Comparison of ENCODE assay signal across 1 cellular context in the genomic region with DNA sequence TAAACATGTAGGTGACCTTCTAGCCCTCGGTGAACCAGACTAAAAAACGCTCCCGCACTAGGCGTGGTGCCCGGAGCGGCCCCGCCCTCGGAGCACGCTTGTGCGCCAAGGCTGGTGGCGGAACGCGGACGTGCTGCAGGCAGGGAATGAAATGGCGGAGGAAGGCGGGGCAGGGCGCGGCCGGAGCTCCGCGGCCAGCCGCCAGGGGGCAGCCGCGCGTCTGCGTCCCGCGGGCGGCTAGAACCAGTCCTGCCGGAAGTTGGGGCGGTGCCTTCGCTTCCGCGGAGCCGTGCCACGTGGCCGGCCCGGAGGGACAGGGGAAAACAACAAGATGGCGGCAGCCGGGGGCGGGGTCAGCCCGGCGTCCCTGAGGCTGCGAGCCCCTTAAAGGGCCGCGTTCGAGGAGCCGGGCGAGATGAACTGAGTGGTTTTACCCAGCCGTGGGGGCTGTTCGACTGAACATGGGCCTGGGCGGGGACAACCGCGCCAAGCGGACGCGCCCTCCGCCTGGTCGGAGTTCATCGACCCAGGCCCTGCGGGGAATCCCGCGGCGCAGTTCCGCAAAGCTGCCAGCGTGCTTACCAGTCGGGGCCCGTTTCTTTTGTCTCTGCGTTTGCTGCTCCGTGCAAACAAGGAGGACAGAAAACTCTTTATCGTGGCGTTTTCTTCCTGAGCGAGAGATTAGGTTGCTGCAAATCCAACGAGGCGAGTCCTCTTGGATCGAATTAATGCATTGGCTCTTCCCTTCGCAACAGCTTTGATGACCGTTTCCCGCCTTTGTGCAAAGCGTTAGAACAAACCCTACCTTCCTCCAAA.
A peak's percentile ranks its signal among the peaks of the same experiment; 100 is the strongest.
TF ChIP-seq lines count a peak whose summit lies in the region.

No MANE protein-coding gene starts in this region.

TF ChIP-seq in HepG2, 621 proteins besides CTCF, POLR2A, EP300 and RAD21 (continued from another document and continues in another):
- TF ChIP-seq, protein P1, sequence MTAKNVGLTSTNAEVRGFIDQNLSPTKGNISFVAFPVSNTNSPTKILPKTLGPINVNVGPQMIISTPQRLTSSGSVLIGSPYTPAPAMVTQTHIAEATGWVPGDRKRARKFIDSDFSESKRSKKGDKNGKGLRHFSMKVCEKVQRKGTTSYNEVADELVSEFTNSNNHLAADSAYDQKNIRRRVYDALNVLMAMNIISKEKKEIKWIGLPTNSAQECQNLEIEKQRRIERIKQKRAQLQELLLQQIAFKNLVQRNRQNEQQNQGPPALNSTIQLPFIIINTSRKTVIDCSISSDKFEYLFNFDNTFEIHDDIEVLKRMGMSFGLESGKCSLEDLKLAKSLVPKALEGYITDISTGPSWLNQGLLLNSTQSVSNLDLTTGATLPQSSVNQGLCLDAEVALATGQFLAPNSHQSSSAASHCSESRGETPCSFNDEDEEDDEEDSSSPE (CRISPR knock-in tag; IDR thresholded peaks at IDR 0.05), result peak; percentile 89
- TF ChIP-seq SALL1 (CRISPR knock-in tag; IDR thresholded peaks at IDR 0.05) (peak; percentile 98), ETV6 (CRISPR knock-in tag; conservative IDR thresholded peaks at IDR 0.05) (peak; percentile 87; the same call in 1 of the 2 replicates), ISX (CRISPR knock-in tag; conservative IDR thresholded peaks at IDR 0.05) (no peak), ZNF550 (CRISPR knock-in tag; IDR thresholded peaks at IDR 0.05; ENCODE audit: borderline replicate concordance) (no peak; the same call in 1 of the 2 replicates), CBX1 (IDR thresholded peaks at IDR 0.05; ENCODE audit: low read depth) (peak; percentile 15), SMYD3 (CRISPR knock-in tag; IDR thresholded peaks at IDR 0.05) (peak; percentile 77; the same call in 1 of the 2 replicates), ZNF264 (CRISPR knock-in tag; IDR thresholded peaks at IDR 0.05) (0 out of 2 replicates have a peak, but pooled peaks have one; percentile 31), IRX3 (CRISPR knock-in tag; IDR thresholded peaks at IDR 0.05; ENCODE audit: borderline replicate concordance, low read depth) (peak; percentile 91; the same call in 1 of the 2 replicates), REPIN1 (CRISPR knock-in tag; IDR thresholded peaks at IDR 0.05; ENCODE audit: borderline replicate concordance, low read depth) (peak; percentile 96), ZNF224 (CRISPR knock-in tag; IDR thresholded peaks at IDR 0.05) (0 out of 2 replicates have a peak, but pooled peaks have one; percentile 8), ZNF510 (CRISPR knock-in tag; IDR thresholded peaks at IDR 0.05; ENCODE audit: low read depth) (peak; percentile 75), SMAD1 (CRISPR knock-in tag; IDR thresholded peaks at IDR 0.05; ENCODE audit: borderline replicate concordance, low read depth) (peak; percentile 95; the same call in 1 of the 2 replicates), SOX6 (IDR thresholded peaks at IDR 0.05) (no peak), SOX6 (CRISPR knock-in tag; IDR thresholded peaks at IDR 0.05) (peak; percentile 86), TSC22D2 (CRISPR knock-in tag; IDR thresholded peaks at IDR 0.05; ENCODE audit: borderline replicate concordance) (peak; percentile 87), NFE2L2 (IDR thresholded peaks at IDR 0.05; ENCODE audit: low read length) (no peak), ZNF460 (CRISPR knock-in tag; IDR thresholded peaks at IDR 0.05; ENCODE audit: borderline replicate concordance) (peak; percentile 8; the same call in 1 of the 2 replicates)
- TF ChIP-seq, protein P2, sequence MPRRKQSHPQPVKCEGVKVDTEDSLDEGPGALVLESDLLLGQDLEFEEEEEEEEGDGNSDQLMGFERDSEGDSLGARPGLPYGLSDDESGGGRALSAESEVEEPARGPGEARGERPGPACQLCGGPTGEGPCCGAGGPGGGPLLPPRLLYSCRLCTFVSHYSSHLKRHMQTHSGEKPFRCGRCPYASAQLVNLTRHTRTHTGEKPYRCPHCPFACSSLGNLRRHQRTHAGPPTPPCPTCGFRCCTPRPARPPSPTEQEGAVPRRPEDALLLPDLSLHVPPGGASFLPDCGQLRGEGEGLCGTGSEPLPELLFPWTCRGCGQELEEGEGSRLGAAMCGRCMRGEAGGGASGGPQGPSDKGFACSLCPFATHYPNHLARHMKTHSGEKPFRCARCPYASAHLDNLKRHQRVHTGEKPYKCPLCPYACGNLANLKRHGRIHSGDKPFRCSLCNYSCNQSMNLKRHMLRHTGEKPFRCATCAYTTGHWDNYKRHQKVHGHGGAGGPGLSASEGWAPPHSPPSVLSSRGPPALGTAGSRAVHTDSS (CRISPR knock-in tag; conservative IDR thresholded peaks at IDR 0.05), result no peak
- TF ChIP-seq, protein P3, sequence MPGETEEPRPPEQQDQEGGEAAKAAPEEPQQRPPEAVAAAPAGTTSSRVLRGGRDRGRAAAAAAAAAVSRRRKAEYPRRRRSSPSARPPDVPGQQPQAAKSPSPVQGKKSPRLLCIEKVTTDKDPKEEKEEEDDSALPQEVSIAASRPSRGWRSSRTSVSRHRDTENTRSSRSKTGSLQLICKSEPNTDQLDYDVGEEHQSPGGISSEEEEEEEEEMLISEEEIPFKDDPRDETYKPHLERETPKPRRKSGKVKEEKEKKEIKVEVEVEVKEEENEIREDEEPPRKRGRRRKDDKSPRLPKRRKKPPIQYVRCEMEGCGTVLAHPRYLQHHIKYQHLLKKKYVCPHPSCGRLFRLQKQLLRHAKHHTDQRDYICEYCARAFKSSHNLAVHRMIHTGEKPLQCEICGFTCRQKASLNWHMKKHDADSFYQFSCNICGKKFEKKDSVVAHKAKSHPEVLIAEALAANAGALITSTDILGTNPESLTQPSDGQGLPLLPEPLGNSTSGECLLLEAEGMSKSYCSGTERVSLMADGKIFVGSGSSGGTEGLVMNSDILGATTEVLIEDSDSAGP (CRISPR knock-in tag; IDR thresholded peaks at IDR 0.05; ENCODE audit: borderline replicate concordance), result peak; percentile 99
- TF ChIP-seq, protein P4, sequence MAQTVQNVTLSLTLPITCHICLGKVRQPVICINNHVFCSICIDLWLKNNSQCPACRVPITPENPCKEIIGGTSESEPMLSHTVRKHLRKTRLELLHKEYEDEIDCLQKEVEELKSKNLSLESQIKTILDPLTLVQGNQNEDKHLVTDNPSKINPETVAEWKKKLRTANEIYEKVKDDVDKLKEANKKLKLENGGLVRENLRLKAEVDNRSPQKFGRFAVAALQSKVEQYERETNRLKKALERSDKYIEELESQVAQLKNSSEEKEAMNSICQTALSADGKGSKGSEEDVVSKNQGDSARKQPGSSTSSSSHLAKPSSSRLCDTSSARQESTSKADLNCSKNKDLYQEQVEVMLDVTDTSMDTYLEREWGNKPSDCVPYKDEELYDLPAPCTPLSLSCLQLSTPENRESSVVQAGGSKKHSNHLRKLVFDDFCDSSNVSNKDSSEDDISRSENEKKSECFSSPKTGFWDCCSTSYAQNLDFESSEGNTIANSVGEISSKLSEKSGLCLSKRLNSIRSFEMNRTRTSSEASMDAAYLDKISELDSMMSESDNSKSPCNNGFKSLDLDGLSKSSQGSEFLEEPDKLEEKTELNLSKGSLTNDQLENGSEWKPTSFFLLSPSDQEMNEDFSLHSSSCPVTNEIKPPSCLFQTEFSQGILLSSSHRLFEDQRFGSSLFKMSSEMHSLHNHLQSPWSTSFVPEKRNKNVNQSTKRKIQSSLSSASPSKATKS (CRISPR knock-in tag; IDR thresholded peaks at IDR 0.05), result no peak; the same call in 1 of the 2 replicates
- TF ChIP-seq, protein P5, sequence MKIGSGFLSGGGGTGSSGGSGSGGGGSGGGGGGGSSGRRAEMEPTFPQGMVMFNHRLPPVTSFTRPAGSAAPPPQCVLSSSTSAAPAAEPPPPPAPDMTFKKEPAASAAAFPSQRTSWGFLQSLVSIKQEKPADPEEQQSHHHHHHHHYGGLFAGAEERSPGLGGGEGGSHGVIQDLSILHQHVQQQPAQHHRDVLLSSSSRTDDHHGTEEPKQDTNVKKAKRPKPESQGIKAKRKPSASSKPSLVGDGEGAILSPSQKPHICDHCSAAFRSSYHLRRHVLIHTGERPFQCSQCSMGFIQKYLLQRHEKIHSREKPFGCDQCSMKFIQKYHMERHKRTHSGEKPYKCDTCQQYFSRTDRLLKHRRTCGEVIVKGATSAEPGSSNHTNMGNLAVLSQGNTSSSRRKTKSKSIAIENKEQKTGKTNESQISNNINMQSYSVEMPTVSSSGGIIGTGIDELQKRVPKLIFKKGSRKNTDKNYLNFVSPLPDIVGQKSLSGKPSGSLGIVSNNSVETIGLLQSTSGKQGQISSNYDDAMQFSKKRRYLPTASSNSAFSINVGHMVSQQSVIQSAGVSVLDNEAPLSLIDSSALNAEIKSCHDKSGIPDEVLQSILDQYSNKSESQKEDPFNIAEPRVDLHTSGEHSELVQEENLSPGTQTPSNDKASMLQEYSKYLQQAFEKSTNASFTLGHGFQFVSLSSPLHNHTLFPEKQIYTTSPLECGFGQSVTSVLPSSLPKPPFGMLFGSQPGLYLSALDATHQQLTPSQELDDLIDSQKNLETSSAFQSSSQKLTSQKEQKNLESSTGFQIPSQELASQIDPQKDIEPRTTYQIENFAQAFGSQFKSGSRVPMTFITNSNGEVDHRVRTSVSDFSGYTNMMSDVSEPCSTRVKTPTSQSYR (CRISPR knock-in tag; IDR thresholded peaks at IDR 0.05; ENCODE audit: borderline replicate concordance), result peak; percentile 49; the same call in 1 of the 2 replicates
- TF ChIP-seq, protein P6, sequence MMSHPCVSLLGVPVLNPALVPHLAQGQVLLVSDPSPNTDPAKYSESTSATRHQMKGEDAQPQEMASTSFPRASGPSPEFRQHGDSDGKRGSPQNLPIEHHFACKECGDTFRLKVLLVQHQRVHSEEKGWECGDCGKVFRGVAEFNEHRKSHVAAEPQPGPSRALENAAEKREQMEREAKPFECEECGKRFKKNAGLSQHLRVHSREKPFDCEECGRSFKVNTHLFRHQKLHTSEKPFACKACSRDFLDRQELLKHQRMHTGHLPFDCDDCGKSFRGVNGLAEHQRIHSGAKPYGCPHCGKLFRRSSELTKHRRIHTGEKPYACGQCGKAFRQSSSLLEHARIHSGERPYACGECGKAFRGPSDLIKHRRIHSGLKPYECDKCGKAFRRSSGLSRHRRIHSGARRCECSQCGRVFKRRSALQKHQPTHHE (CRISPR knock-in tag; IDR thresholded peaks at IDR 0.05; ENCODE audit: borderline replicate concordance), result peak; percentile 70; the same call in 1 of the 2 replicates
- TF ChIP-seq, protein P7, sequence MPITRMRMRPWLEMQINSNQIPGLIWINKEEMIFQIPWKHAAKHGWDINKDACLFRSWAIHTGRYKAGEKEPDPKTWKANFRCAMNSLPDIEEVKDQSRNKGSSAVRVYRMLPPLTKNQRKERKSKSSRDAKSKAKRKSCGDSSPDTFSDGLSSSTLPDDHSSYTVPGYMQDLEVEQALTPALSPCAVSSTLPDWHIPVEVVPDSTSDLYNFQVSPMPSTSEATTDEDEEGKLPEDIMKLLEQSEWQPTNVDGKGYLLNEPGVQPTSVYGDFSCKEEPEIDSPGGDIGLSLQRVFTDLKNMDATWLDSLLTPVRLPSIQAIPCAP (CRISPR knock-in tag; IDR thresholded peaks at IDR 0.05; ENCODE audit: low read depth), result no peak
- TF ChIP-seq, protein P8, sequence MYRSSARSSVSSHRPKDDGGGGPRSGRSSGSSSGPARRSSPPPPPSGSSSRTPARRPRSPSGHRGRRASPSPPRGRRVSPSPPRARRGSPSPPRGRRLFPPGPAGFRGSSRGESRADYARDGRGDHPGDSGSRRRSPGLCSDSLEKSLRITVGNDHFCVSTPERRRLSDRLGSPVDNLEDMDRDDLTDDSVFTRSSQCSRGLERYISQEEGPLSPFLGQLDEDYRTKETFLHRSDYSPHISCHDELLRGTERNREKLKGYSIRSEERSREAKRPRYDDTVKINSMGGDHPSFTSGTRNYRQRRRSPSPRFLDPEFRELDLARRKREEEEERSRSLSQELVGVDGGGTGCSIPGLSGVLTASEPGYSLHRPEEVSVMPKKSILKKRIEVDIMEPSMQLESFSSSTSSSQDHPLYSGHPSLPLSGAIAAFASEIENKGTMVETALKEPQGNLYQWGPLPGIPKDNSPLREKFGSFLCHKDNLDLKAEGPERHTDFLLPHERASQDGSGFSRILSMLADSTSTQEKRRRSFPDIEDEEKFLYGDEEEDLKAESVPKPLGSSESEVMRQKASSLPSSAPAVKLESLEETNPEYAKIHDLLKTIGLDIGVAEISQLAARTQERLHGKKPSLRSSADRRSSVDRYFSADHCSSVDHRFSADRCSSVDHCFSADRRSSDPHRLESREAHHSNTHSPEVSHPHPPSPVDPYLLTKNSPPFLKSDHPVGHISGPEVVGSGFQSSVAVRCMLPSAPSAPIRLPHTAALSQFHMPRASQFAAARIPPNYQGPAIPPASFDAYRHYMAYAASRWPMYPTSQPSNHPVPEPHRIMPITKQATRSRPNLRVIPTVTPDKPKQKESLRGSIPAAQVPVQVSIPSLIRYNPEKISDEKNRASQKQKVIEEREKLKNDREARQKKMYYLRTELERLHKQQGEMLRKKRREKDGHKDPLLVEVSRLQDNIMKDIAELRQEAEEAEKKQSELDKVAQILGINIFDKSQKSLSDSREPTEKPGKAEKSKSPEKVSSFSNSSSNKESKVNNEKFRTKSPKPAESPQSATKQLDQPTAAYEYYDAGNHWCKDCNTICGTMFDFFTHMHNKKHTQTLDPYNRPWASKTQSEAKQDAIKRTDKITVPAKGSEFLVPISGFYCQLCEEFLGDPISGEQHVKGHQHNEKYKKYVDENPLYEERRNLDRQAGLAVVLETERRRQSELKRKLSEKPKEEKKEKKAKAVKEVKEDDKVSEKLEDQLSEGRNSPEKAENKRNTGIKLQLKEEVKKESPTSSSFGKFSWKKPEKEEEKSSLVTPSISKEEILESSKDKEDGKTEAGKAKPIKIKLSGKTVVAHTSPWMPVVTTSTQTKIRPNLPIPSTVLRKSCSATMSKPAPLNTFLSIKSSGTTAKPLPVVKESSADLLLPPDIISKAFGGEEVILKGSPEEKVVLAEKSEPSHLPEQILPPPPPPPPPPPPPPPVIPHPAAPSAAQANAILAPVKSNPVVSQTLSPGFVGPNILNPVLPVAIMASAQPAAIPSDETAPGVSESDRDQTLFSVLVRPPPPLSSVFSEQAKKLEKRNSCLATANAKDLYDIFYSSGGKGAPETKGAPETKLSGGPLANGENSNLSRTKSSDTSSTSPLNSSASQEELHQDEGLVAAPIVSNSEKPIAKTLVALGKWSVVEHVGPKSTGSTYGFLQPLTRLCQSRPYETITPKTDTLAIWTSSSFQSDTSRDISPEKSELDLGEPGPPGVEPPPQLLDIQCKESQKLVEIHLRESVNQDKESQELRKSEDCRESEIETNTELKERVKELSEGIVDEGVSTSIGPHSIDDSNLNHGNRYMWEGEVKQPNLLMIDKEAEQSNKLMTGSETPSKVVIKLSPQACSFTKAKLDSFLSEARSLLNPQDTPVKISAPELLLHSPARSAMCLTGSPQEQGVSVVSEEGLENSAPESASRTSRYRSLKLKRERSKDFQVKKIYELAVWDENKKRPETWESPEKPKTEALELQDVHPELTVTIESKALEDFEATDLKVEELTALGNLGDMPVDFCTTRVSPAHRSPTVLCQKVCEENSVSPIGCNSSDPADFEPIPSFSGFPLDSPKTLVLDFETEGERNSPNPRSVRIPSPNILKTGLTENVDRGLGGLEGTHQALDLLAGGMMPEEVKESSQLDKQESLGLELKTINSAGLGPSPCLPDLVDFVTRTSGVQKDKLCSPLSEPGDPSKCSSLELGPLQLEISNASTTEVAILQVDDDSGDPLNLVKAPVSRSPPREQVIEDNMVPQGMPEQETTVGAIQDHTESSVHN (CRISPR knock-in tag; IDR thresholded peaks at IDR 0.05), result no peak
